ENCODE assay signal across 8 cellular contexts in the genomic region with DNA sequence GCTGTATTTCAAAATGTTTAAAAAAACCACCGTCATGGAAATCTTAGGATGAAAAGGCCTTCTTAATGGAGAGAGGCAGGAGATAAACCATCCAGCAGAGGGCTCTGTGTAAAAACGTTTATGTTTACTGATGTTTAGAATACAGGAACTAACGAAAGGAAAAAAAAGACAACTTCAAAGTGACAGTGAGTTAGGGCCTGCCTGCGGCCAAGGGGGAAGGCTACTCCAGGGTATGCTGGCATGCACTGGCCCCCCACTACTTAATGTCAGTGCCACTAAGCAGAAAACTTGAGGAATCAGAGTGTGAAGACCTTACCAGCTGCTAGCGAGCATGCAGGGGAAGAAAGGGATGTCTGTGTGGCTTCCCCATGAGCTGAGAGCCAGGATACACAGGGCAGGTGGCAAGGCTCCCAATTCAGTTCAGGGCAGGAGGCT. TPM values are rescaled to one million over a fixed set of nuclear protein-coding genes. Genes with fewer than 3 reads are reported as not detected.
DNase-seq lines count a peak whose midpoint lies in the region; ATAC-seq and TF ChIP-seq lines count a peak whose summit lies in the region.

No MANE protein-coding gene starts in this region.

- no peak overlapping the region for H3K4me3 Mint-ChIP-seq in activated T-cell treated with anti-CD3 and anti-CD28 coated beads, Interleukin-2, amount 50 U/mL, for 24 hours
- H3K4me3 Mint-ChIP-seq in glutamatergic neuron (ENCODE audit: unreplicated experiment) = no peak overlapping the region
- H3K4me3 Mint-ChIP-seq in stimulated activated naive B cell treated with anti-CD40 and anti-IgM and Interleukin-4, amounts not matched to agents 10 μg/mL and 1 μg/mL and 100 μg/mL, for 72 hours = peak overlapping the region in 1 of 2 donors; percentile 68

- peaks cover 9% of the 10 kb centered on the region for H3K4me1 Mint-ChIP-seq in activated T-cell treated with anti-CD3 and anti-CD28 coated beads, Interleukin-2, amount 50 U/mL, for 24 hours (ENCODE audit: low read depth)
- H3K4me1 Mint-ChIP-seq in glutamatergic neuron (ENCODE audit: low read depth, unreplicated experiment) = peaks cover 3% of the 10 kb centered on the region
- peaks cover 3 to 7% of the 10 kb centered on the region in 2 donors for H3K4me1 Mint-ChIP-seq in stimulated activated naive B cell treated with anti-CD40 and anti-IgM and Interleukin-4, amounts not matched to agents 10 μg/mL and 1 μg/mL and 100 μg/mL, for 72 hours

- TF ChIP-seq CTCF in GM12872 (IDR thresholded peaks at IDR 0.05; ENCODE audit: insufficient read depth, low read depth, low read length) = peak; percentile 41
- peak; percentile 43 for TF ChIP-seq CTCF in glutamatergic neuron (IDR thresholded peaks at IDR 0.05; ENCODE audit: partially characterized antibody, unreplicated experiment)

- H3K27ac Mint-ChIP-seq in activated T-cell treated with anti-CD3 and anti-CD28 coated beads, Interleukin-2, amount 50 U/mL, for 24 hours = peak overlapping the region; percentile 66
- H3K27ac Mint-ChIP-seq in glutamatergic neuron (ENCODE audit: unreplicated experiment) = no peak overlapping the region
- H3K27ac Mint-ChIP-seq in stimulated activated naive B cell treated with anti-CD40 and anti-IgM and Interleukin-4, amounts not matched to agents 10 μg/mL and 1 μg/mL and 100 μg/mL, for 72 hours = peak overlapping the region; percentile 77

- no peaks in the 10 kb centered on the region for H3K9me3 Mint-ChIP-seq in activated T-cell treated with anti-CD3 and anti-CD28 coated beads, Interleukin-2, amount 50 U/mL, for 24 hours
- H3K9me3 Mint-ChIP-seq in glutamatergic neuron (ENCODE audit: unreplicated experiment) = peaks cover 4% of the 10 kb centered on the region
- H3K9me3 Mint-ChIP-seq in stimulated activated naive B cell treated with anti-CD40 and anti-IgM and Interleukin-4, amounts not matched to agents 10 μg/mL and 1 μg/mL and 100 μg/mL, for 72 hours = peaks cover 0 to 3% of the 10 kb centered on the region in 2 donors

- DNase-seq in ACHN (peak; percentile 7), LHCN-M2 (ENCODE audit: low read depth) (peak; percentile 34), glutamatergic neuron (no peak), NCI-H2171 treated with DMSO at 0.1 percent for 48 hours (lab: John Stamatoyannopoulos, UW) (no peak)
- DNase-seq in activated T-cell treated with anti-CD3 and anti-CD28 coated beads, Interleukin-2, amount 50 U/mL, for 24 hours = peak; percentile 44
- no peak for DNase-seq in stimulated activated naive B cell treated with anti-CD40 and anti-IgM and Interleukin-4, amounts not matched to agents 10 μg/mL and 1 μg/mL and 100 μg/mL, for 72 hours

- in situ Hi-C loops in ACHN (cut with HindIII; ENCODE audit: low pct_ligation_motif_present, low pct_unique_long_range_greater_than_20kb, low sequenced_read_pairs) = no loop called here

- peak; percentile 73 to 83 for ATAC-seq in stimulated activated naive B cell treated with anti-CD40 and anti-IgM and Interleukin-4, amounts not matched to agents 10 μg/mL and 1 μg/mL and 100 μg/mL, for 72 hours (replicated peaks)
- no peak for ATAC-seq in GM21515 (IDR thresholded peaks at IDR 0.05; ENCODE audit: unreplicated experiment)

- H3K36me3 Mint-ChIP-seq in activated T-cell treated with anti-CD3 and anti-CD28 coated beads, Interleukin-2, amount 50 U/mL, for 24 hours (ENCODE audit: low read depth) = no peaks in the 10 kb centered on the region
- peaks cover 4% of the 10 kb centered on the region for H3K36me3 Mint-ChIP-seq in glutamatergic neuron (ENCODE audit: unreplicated experiment)
- H3K36me3 Mint-ChIP-seq in stimulated activated naive B cell treated with anti-CD40 and anti-IgM and Interleukin-4, amounts not matched to agents 10 μg/mL and 1 μg/mL and 100 μg/mL, for 72 hours = peaks cover 8 to 21% of the 10 kb centered on the region in 2 donors

- H3K27me3 Mint-ChIP-seq in activated T-cell treated with anti-CD3 and anti-CD28 coated beads, Interleukin-2, amount 50 U/mL, for 24 hours = no peaks in the 10 kb centered on the region
- no peaks in the 10 kb centered on the region for H3K27me3 Mint-ChIP-seq in glutamatergic neuron (ENCODE audit: unreplicated experiment)
- H3K27me3 Mint-ChIP-seq in stimulated activated naive B cell treated with anti-CD40 and anti-IgM and Interleukin-4, amounts not matched to agents 10 μg/mL and 1 μg/mL and 100 μg/mL, for 72 hours = no peaks in the 10 kb centered on the region

RNA-seq across cellular contexts. Expression of a gene that starts 47.7 kb away (rescaled TPM):
- total RNA-seq in LHCN-M2 (2014; rRNA removed) = 5.4 and 6.8 TPM in 2 replicates
- polyA plus RNA-seq in LHCN-M2 (2012) = 1.9 TPM
- total RNA-seq in glutamatergic neuron (ENCODE audit: unreplicated experiment) = 5.3 TPM

Comparison
In these comparisons a context has a peak if more than half of its experiments do, and no peak if none do; other contexts are left out.
1. DNase-seq: peak in ACHN (single experiment), LHCN-M2 (single experiment) and activated T-cell treated with anti-CD3 and anti-CD28 coated beads, Interleukin-2, amount 50 U/mL, for 24 hours (single experiment); none in glutamatergic neuron (single experiment), stimulated activated naive B cell treated with anti-CD40 and anti-IgM and Interleukin-4, amounts not matched to agents 10 μg/mL and 1 μg/mL and 100 μg/mL, for 72 hours (single experiment) and NCI-H2171 treated with DMSO at 0.1 percent for 48 hours (single experiment).